ENCODE assay signal across 10 cellular contexts in genomic region chr21:37862536-37862935, GRCh38. TPM values are rescaled to one million over a fixed set of nuclear protein-coding genes. Genes with fewer than 3 reads are reported as not detected.
DNase-seq lines count a peak whose midpoint lies in the region; ATAC-seq and TF ChIP-seq lines count a peak whose summit lies in the region.
"Had no signal": no experiment of that assay in that cellular context is flagged by ENCODE, and none has a peak within 500 bp of the region (broad histone marks: within the 10 kb centered on the region; RNA-seq: fewer than 3 reads in every experiment).

No MANE protein-coding gene starts in this region.

- no peak overlapping the region for H3K9ac ChIP-seq in MM.1S (ENCODE audit: low read length)

- no peak overlapping the region for H3K4me2 ChIP-seq in MM.1S (ENCODE audit: low read depth, low read length)

- H3F3A ChIP-seq in MM.1S (ENCODE audit: insufficient read depth, low read length): no peaks in the 10 kb centered on the region

- DNase-seq in DMS153 (lab: John Stamatoyannopoulos, UW) (peak; percentile 37), DMS153 treated with DMSO at 0.1 percent for 48 hours (lab: John Stamatoyannopoulos, UW; ENCODE audit: unreplicated experiment) (no peak), NCI-H1092 treated with DMSO at 0.1 percent for 48 hours (lab: John Stamatoyannopoulos, UW) (peak; percentile 51), astrocyte of the hippocampus (ENCODE audit: low read depth, low spot score) (peak; percentile 61), naive B cell (peak; percentile 14), MM.1S (no peak)
- no peak for DNase-seq in effector memory CD8-positive, alpha-beta T cell
- no peak for DNase-seq in activated CD4-positive, alpha-beta T cell treated with anti-CD3 and anti-CD28 coated beads, Interleukin-2, amount 50 U/mL, for 4 hours

- H3K27ac ChIP-seq in MM.1S (ENCODE audit: low read length): no peak overlapping the region
- H3K27ac ChIP-seq: 22Rv1 had no signal

- H3K27ac Mint-ChIP-seq in naive B cell: peak overlapping the region in 2 of 6 donors; percentile 59 to 68
- H3K27ac Mint-ChIP-seq in effector memory CD8-positive, alpha-beta T cell: no peak overlapping the region
- H3K27ac Mint-ChIP-seq: IgD-negative memory B cell had no signal

- no peak overlapping the region for H2AFZ ChIP-seq in MM.1S (ENCODE audit: low read length)

- no peaks in the 10 kb centered on the region for H3K36me3 ChIP-seq in MM.1S (replicated peaks; ENCODE audit: insufficient read depth, low read length)

- no peaks in the 10 kb centered on the region for H3K9me3 ChIP-seq in MM.1S (replicated peaks; ENCODE audit: insufficient read depth, low read length)

- no peaks in the 10 kb centered on the region for H3K4me1 ChIP-seq in MM.1S (ENCODE audit: low read length)

- no peak overlapping the region for H3K4me3 ChIP-seq in MM.1S (ENCODE audit: low read length)

- H3K9me2 ChIP-seq in MM.1S (replicated peaks; ENCODE audit: insufficient read depth, low read length): no peaks in the 10 kb centered on the region

- H3K27me3 ChIP-seq in MM.1S (replicated peaks; ENCODE audit: insufficient read depth, low read length): no peaks in the 10 kb centered on the region

- peaks cover 0 to 4% (median 0%) of the 10 kb centered on the region in 3 donors for H3K27me3 Mint-ChIP-seq in naive B cell
- H3K27me3 Mint-ChIP-seq in effector memory CD8-positive, alpha-beta T cell: peaks cover 17 to 43% of the 10 kb centered on the region in 2 donors
- H3K27me3 Mint-ChIP-seq: IgD-negative memory B cell had no signal

- no peaks in the 10 kb centered on the region for H3K36me3 Mint-ChIP-seq in naive B cell
- no peaks in the 10 kb centered on the region for H3K36me3 Mint-ChIP-seq in effector memory CD8-positive, alpha-beta T cell (ENCODE audit: insufficient read depth)
- H3K36me3 Mint-ChIP-seq: IgD-negative memory B cell had no signal

- no peaks in the 10 kb centered on the region for H3K79me2 ChIP-seq in MM.1S (ENCODE audit: low read length)

- H3K4me3 Mint-ChIP-seq in naive B cell: no peak overlapping the region
- no peak overlapping the region for H3K4me3 Mint-ChIP-seq in effector memory CD8-positive, alpha-beta T cell

- peaks cover 6 to 13% (median 7%) of the 10 kb centered on the region in 3 donors for H3K4me1 Mint-ChIP-seq in naive B cell
- no peaks in the 10 kb centered on the region for H3K4me1 Mint-ChIP-seq in effector memory CD8-positive, alpha-beta T cell (ENCODE audit: low read depth in 2 of 2)

- TF ChIP-seq CTCF in MM.1S (IDR thresholded peaks at IDR 0.05; ENCODE audit: low read length): no peak

- no peaks in the 10 kb centered on the region for H4K20me1 ChIP-seq in MM.1S (ENCODE audit: insufficient read depth, low read length)

- peaks cover 0 to 6% (median 0%) of the 10 kb centered on the region in 7 donors for H3K9me3 Mint-ChIP-seq in naive B cell
- no peaks in the 10 kb centered on the region for H3K9me3 Mint-ChIP-seq in effector memory CD8-positive, alpha-beta T cell

- peak in 1 of 2 donors; percentile 43 for ATAC-seq in naive B cell (ENCODE audit: low read depth in 2 of 2)
- no peak for ATAC-seq in effector memory CD8-positive, alpha-beta T cell (replicated peaks)

RNA-seq across cellular contexts. Expression of gene KCNJ6, which starts 53.7 kb away (rescaled TPM):
- not detected for polyA plus RNA-seq in naive B cell (ENCODE audit: low read depth in 6 of 6)
- polyA plus RNA-seq: IgD-negative memory B cell had no signal

Comparison
In these comparisons a context has a peak if more than half of its experiments do, and no peak if none do; other contexts are left out.
1. DNase-seq: peak in DMS153 (single experiment), NCI-H1092 treated with DMSO at 0.1 percent for 48 hours (single experiment), astrocyte of the hippocampus (single experiment) and naive B cell (single experiment); none in DMS153 treated with DMSO at 0.1 percent for 48 hours (single experiment), effector memory CD8-positive, alpha-beta T cell (0 of 3), activated CD4-positive, alpha-beta T cell treated with anti-CD3 and anti-CD28 coated beads, Interleukin-2, amount 50 U/mL, for 4 hours (0 of 2) and MM.1S (single experiment).